11 cellular contexts compared by ENCODE assay signal in the genomic region with DNA sequence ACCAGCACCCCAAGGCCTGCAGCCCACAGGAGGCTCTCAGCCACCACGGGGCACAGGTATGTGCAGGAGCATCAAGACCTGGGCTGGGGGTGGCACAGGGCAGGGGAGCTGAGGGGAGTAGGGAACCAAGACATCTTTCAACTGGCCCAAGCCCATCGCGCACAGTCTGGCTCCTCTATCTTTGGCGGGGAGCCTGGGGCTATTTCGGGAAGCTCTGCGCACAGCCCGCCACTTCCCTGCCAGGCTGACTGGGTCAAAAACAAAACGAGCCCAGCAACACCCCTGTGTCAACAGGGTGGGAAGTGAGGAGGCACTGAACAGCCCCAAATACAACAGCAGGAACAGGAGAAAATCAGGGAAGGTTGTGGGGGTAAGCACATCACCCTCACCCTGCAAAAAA.
A peak's percentile ranks its signal among the peaks of the same experiment; 100 is the strongest.
DNase-seq lines count a peak whose midpoint lies in the region; ATAC-seq and TF ChIP-seq lines count a peak whose summit lies in the region.
"Had no signal": no experiment of that assay in that cellular context is flagged by ENCODE, and none has a peak within 500 bp of the region (broad histone marks: within the 10 kb centered on the region; RNA-seq: fewer than 3 reads in every experiment).

No MANE protein-coding gene starts in this region.

- CTCF ChIA-PET in PC-3 (lab: Charles Lee): no interaction called here

- H3K27me3 ChIP-seq in right cardiac atrium (ENCODE audit: control insufficient read depth, insufficient read depth) (no peaks in the 10 kb centered on the region), PC-3 (ENCODE audit: low read length) (no peaks in the 10 kb centered on the region)

- no peak for TF ChIP-seq CTCF in CD14-positive monocyte (IDR thresholded peaks at IDR 0.05)
- TF ChIP-seq CTCF in PC-3 (conservative IDR thresholded peaks at IDR 0.05; ENCODE audit: low read depth, low read length): no peak

- POLR2A ChIA-PET in PC-3 (lab: Charles Lee; ENCODE audit: unreplicated experiment): interaction anchor here (0.6 kb wide), 1 partner anchor 596 kb away, joined by 3 read pairs; no protein-coding TSS in a partner anchor

- H4K20me1 ChIP-seq in PC-3 (ENCODE audit: low read length): no peaks in the 10 kb centered on the region

- WGBS in right cardiac atrium: 26% methylated on average over 8 of the region's 8 CpGs

- H3K36me3 Mint-ChIP-seq in CD14-positive monocyte: peaks cover 0 to 2% of the 10 kb centered on the region in 2 donors

- H3K36me3 ChIP-seq in PC-3 (ENCODE audit: low read depth, low read length): no peaks in the 10 kb centered on the region

- H3K9me3 ChIP-seq in right cardiac atrium (ENCODE audit: control insufficient read depth, low read length) (no peaks in the 10 kb centered on the region), PC-3 (ENCODE audit: low read length) (no peaks in the 10 kb centered on the region)

- H3K9me3 Mint-ChIP-seq in CD14-positive monocyte: peaks cover 0 to 2% (median 0%) of the 10 kb centered on the region in 7 donors
- H3K9me3 Mint-ChIP-seq: activated T-helper 1 cell treated with anti-CD3 and anti-CD28 coated beads, Interleukin-12 subunit alpha, Interleukin-12 subunit beta, Interleukin-2, Interleukin-4 antibody, amounts not matched to agents 30 ng/mL and 10 ng/mL and 1 ng/mL, durations not matched to agents 14 hours and 24 hours and 36 hours had no signal

- peaks cover 62% of the 10 kb centered on the region for H3K4me1 Mint-ChIP-seq in CD14-positive monocyte

- no peak overlapping the region for H3K4me2 ChIP-seq in PC-3 (ENCODE audit: low read length)

- H3K9me2 ChIP-seq in PC-3 (replicated peaks; ENCODE audit: low read length): no peaks in the 10 kb centered on the region

- no peaks in the 10 kb centered on the region for H3F3A ChIP-seq in PC-3 (ENCODE audit: low read length, unreplicated experiment)

- H3K9ac ChIP-seq in PC-3 (ENCODE audit: low read length): no peak overlapping the region
- H3K9ac ChIP-seq: parathyroid adenoma had no signal

- H3K79me2 ChIP-seq in PC-3 (ENCODE audit: low read length): no peaks in the 10 kb centered on the region

- BruUV-seq in PC-3 (replicated peaks; lab: Mats Ljungman, UMichigan): no TSS peak

- peak overlapping the region in 1 of 2 donors; percentile 62 for H3K4me3 Mint-ChIP-seq in CD14-positive monocyte
- H3K4me3 Mint-ChIP-seq: activated T-helper 1 cell treated with anti-CD3 and anti-CD28 coated beads, Interleukin-12 subunit alpha, Interleukin-12 subunit beta, Interleukin-2, Interleukin-4 antibody, amounts not matched to agents 30 ng/mL and 10 ng/mL and 1 ng/mL, durations not matched to agents 14 hours and 24 hours and 36 hours had no signal

- no peak overlapping the region for H2AFZ ChIP-seq in PC-3 (ENCODE audit: low read length)
- H2AFZ ChIP-seq: parathyroid adenoma had no signal

- H3K27ac Mint-ChIP-seq in CD14-positive monocyte: peak overlapping the region in 4 of 7 donors; percentile 30 to 64 (median 44)
- H3K27ac Mint-ChIP-seq: activated T-helper 1 cell treated with anti-CD3 and anti-CD28 coated beads, Interleukin-12 subunit alpha, Interleukin-12 subunit beta, Interleukin-2, Interleukin-4 antibody, amounts not matched to agents 30 ng/mL and 10 ng/mL and 1 ng/mL, durations not matched to agents 14 hours and 24 hours and 36 hours had no signal

- H3K4me1 ChIP-seq in right cardiac atrium (ENCODE audit: control insufficient read depth, insufficient read depth, low read length) (peaks cover 48% of the 10 kb centered on the region), PC-3 (ENCODE audit: insufficient read depth, low read length) (peaks cover 26% of the 10 kb centered on the region)

- H3K27me3 Mint-ChIP-seq in CD14-positive monocyte (ENCODE audit: low read depth in 3 of 3): peaks cover 0 to 2% (median 1%) of the 10 kb centered on the region in 3 donors

- ATAC-seq in right cardiac atrium (peak; percentile 70 to 75), sciatic nerve (peak; percentile 56), PC-3 (no peak), GM21360 (IDR thresholded peaks at IDR 0.05; ENCODE audit: unreplicated experiment) (no peak)

- intact Hi-C loops in CD14-positive monocyte (cut with micrococcal nuclease) (loop anchor here in 1 of 2 donors (5.0 kb wide), 1 partner anchor 33 kb away; no protein-coding TSS in a partner anchor), right cardiac atrium (cut with DNase I) (no loop called here), sciatic nerve (cut with DNase I) (no loop called here), PC-3 (cut with micrococcal nuclease) (no loop called here)

- H3K27ac ChIP-seq in caudate nucleus (ENCODE audit: low read depth, low read length) (peak overlapping the region; percentile 87), right cardiac atrium (ENCODE audit: low read length) (peak overlapping the region; percentile 69), PC-3 (ENCODE audit: low read length) (no peak overlapping the region)
- H3K27ac ChIP-seq: parathyroid adenoma had no signal

- DNase-seq in CD14-positive monocyte (ENCODE audit: low spot score): no peak
- DNase-seq in caudate nucleus (lab: John Stamatoyannopoulos, UW): peak in 37 of 61 donors; percentile 3 to 95 (median 33)
- DNase-seq in right cardiac atrium: peak; percentile 76 to 90 (median 89)
- no peak for DNase-seq in sciatic nerve (ENCODE audit: low spot score)
- no peak for DNase-seq in activated CD8-positive, alpha-beta memory T cell treated with anti-CD3 and anti-CD28 coated beads, Interleukin-2, amount 50 U/mL, for 48 hours
- no peak for DNase-seq in PC-3
- no peak for DNase-seq in NCI-H2227 (lab: John Stamatoyannopoulos, UW; ENCODE audit: unreplicated experiment)
- DNase-seq: NCI-H187 treated with DMSO at 0.1 percent for 48 hours had no signal

- H3K4me3 ChIP-seq in right cardiac atrium (ENCODE audit: low read length): no peak overlapping the region
- no peak overlapping the region for H3K4me3 ChIP-seq in PC-3 (ENCODE audit: low read length)

Comparison
In these comparisons a context has a peak if more than half of its experiments do, and no peak if none do; other contexts are left out.
1. DNase-seq: peak in caudate nucleus (37 of 61) and right cardiac atrium (3 of 3); none in CD14-positive monocyte (single experiment), sciatic nerve (single experiment), activated CD8-positive, alpha-beta memory T cell treated with anti-CD3 and anti-CD28 coated beads, Interleukin-2, amount 50 U/mL, for 48 hours (single experiment), PC-3 (single experiment) and NCI-H2227 (single experiment).
2. ATAC-seq: peak in right cardiac atrium (2 of 2) and sciatic nerve (single experiment); none in PC-3 (single experiment) and GM21360 (single experiment).